Comparison of ENCODE assay signal across 21 cellular contexts in genomic region chr11:114609429-114609828, GRCh38. TPM values are rescaled to one million over a fixed set of nuclear protein-coding genes. Genes with fewer than 3 reads are reported as not detected.
DNase-seq lines count a peak whose midpoint lies in the region; ATAC-seq, FAIRE-seq and TF ChIP-seq lines count a peak whose summit lies in the region.
"Had no signal": no experiment of that assay in that cellular context is flagged by ENCODE, and none has a peak within 500 bp of the region (broad histone marks: within the 10 kb centered on the region; RNA-seq: fewer than 3 reads in every experiment).

No MANE protein-coding gene starts in this region.

- 87 to 88% methylated on average over 8 to 9 of the region's 9 CpGs for WGBS in endodermal cell (ENCODE audit: insufficient coverage in 1 of 2, insufficient read length in 1 of 2), 2 experiments

- TF ChIP-seq POLR2A in GM12891 (IDR thresholded peaks at IDR 0.05; ENCODE audit: low read depth, low read length): no peak

- H3K9me3 Mint-ChIP-seq in endodermal cell: peaks cover 81% of the 10 kb centered on the region
- H3K9me3 Mint-ChIP-seq in osteocyte (ENCODE audit: unreplicated experiment): peaks cover 24% of the 10 kb centered on the region
- H3K9me3 Mint-ChIP-seq in stimulated activated memory B cell treated with anti-CD40 and anti-IgM and Interleukin-4, amounts not matched to agents 10 μg/mL and 1 μg/mL and 100 μg/mL, for 72 hours: no peaks in the 10 kb centered on the region

- no peaks in the 10 kb centered on the region for H3K4me1 Mint-ChIP-seq in endodermal cell
- H3K4me1 Mint-ChIP-seq in osteocyte (ENCODE audit: unreplicated experiment): no peaks in the 10 kb centered on the region
- no peaks in the 10 kb centered on the region for H3K4me1 Mint-ChIP-seq in stimulated activated memory B cell treated with anti-CD40 and anti-IgM and Interleukin-4, amounts not matched to agents 10 μg/mL and 1 μg/mL and 100 μg/mL, for 72 hours
- H3K4me1 Mint-ChIP-seq: CD4-positive, CD25-positive, alpha-beta regulatory T cell; GM23338; H9 had no signal

- no peaks in the 10 kb centered on the region for H3K4me1 ChIP-seq in endodermal cell (ENCODE audit: control insufficient read depth, insufficient read depth, low read length)
- H3K4me1 ChIP-seq: Caco-2 had no signal

- H3K4me3 ChIP-seq in endodermal cell (ENCODE audit: low read length): no peak overlapping the region
- H3K4me3 ChIP-seq: GM23338 had no signal

- ATAC-seq in stimulated activated memory B cell treated with anti-CD40 and anti-IgM and Interleukin-4, amounts not matched to agents 10 μg/mL and 1 μg/mL and 100 μg/mL, for 72 hours: no peak
- ATAC-seq: CD8-positive, alpha-beta T cell; GM23338; HCT116 had no signal

- H3K9me3 ChIP-seq in endodermal cell (ENCODE audit: control insufficient read depth, low read length): peaks cover 95% of the 10 kb centered on the region

- no peak overlapping the region for H3K4me3 Mint-ChIP-seq in endodermal cell
- no peak overlapping the region for H3K4me3 Mint-ChIP-seq in osteocyte (ENCODE audit: unreplicated experiment)
- H3K4me3 Mint-ChIP-seq in stimulated activated memory B cell treated with anti-CD40 and anti-IgM and Interleukin-4, amounts not matched to agents 10 μg/mL and 1 μg/mL and 100 μg/mL, for 72 hours: no peak overlapping the region
- H3K4me3 Mint-ChIP-seq: CD4-positive, CD25-positive, alpha-beta regulatory T cell; CD8-positive, alpha-beta T cell; GM23338; H9 had no signal

- no peaks in the 10 kb centered on the region for H3K36me3 Mint-ChIP-seq in endodermal cell (ENCODE audit: low read depth)
- H3K36me3 Mint-ChIP-seq in osteocyte (ENCODE audit: unreplicated experiment): no peaks in the 10 kb centered on the region
- no peaks in the 10 kb centered on the region for H3K36me3 Mint-ChIP-seq in stimulated activated memory B cell treated with anti-CD40 and anti-IgM and Interleukin-4, amounts not matched to agents 10 μg/mL and 1 μg/mL and 100 μg/mL, for 72 hours
- H3K36me3 Mint-ChIP-seq: CD4-positive, CD25-positive, alpha-beta regulatory T cell; CD8-positive, alpha-beta T cell had no signal

- H3K27ac Mint-ChIP-seq in endodermal cell (no peak overlapping the region), osteocyte (ENCODE audit: unreplicated experiment) (no peak overlapping the region)
- H3K27ac Mint-ChIP-seq in stimulated activated memory B cell treated with anti-CD40 and anti-IgM and Interleukin-4, amounts not matched to agents 10 μg/mL and 1 μg/mL and 100 μg/mL, for 72 hours: no peak overlapping the region
- H3K27ac Mint-ChIP-seq: CD4-positive, CD25-positive, alpha-beta regulatory T cell; CD8-positive, alpha-beta T cell; GM23338; H9 had no signal

- no peak overlapping the region for H3K27ac ChIP-seq in endodermal cell (ENCODE audit: low read depth, low read length)

- H3K9ac ChIP-seq in endodermal cell (ENCODE audit: extremely low read depth, low read length, poor library complexity, severe bottlenecking): no peak overlapping the region

- H3K27me3 ChIP-seq in endodermal cell (ENCODE audit: control insufficient read depth, insufficient read depth, low read length, poor library complexity, severe bottlenecking): no peaks in the 10 kb centered on the region

- H3K27me3 Mint-ChIP-seq in endodermal cell (ENCODE audit: insufficient read depth) (no peaks in the 10 kb centered on the region), osteocyte (ENCODE audit: unreplicated experiment) (no peaks in the 10 kb centered on the region)
- no peaks in the 10 kb centered on the region for H3K27me3 Mint-ChIP-seq in stimulated activated memory B cell treated with anti-CD40 and anti-IgM and Interleukin-4, amounts not matched to agents 10 μg/mL and 1 μg/mL and 100 μg/mL, for 72 hours
- H3K27me3 Mint-ChIP-seq: CD4-positive, CD25-positive, alpha-beta regulatory T cell had no signal

- no peak for TF ChIP-seq CTCF in endodermal cell (conservative IDR thresholded peaks at IDR 0.05)
- TF ChIP-seq CTCF in osteocyte (IDR thresholded peaks at IDR 0.05): no peak

- FAIRE-seq in GM12891 (lab: Jason Lieb, UNC) (no peak), GM19239 (lab: Jason Lieb, UNC) (peak; percentile 87)
- FAIRE-seq: G401.6 had no signal

- no peak for DNase-seq in GM12891 (ENCODE audit: insufficient read length, low spot score)
- DNase-seq in GM19239 (ENCODE audit: insufficient read length, low spot score): no peak
- DNase-seq in endodermal cell: peak; percentile 2
- DNase-seq in osteocyte (ENCODE audit: extremely low spot score, unreplicated experiment): peak; percentile 15
- no peak for DNase-seq in cerebellum (ENCODE audit: low spot score)
- no peak for DNase-seq in NCI-H524 (lab: John Stamatoyannopoulos, UW)
- DNase-seq: C1 segment of cervical spinal cord; Caco-2; CD4-positive, CD25-positive, alpha-beta regulatory T cell; CD8-positive, alpha-beta T cell; DMS153; DND-41; H9 had no signal

- H3K36me3 ChIP-seq in endodermal cell (ENCODE audit: control insufficient read depth, insufficient read depth, low read length): no peaks in the 10 kb centered on the region

TF ChIP-seq in GM12891, 5 proteins besides CTCF, POLR2A, EP300 and RAD21:
- TF ChIP-seq POLR2AphosphoS5 (IDR thresholded peaks at IDR 0.05; ENCODE audit: low read depth, low read length): no peak
- no peak for TF ChIP-seq SPI1 (IDR thresholded peaks at IDR 0.05; ENCODE audit: low read depth, low read length)
- TF ChIP-seq PAX5 (IDR thresholded peaks at IDR 0.05; ENCODE audit: insufficient read depth, low read length, severe bottlenecking): no peak
- no peak for TF ChIP-seq TAF1 (IDR thresholded peaks at IDR 0.05; ENCODE audit: low read depth, low read length)
- peak; percentile 85; the same call in 1 of the 2 replicates for TF ChIP-seq POU2F2 (IDR thresholded peaks at IDR 0.05; ENCODE audit: low read depth, low read length)

RNA-seq across cellular contexts. Expression of gene NXPE4, which starts 13.8 kb away (rescaled TPM):
- not detected for polyA plus RNA-seq in GM12891 (2012; ENCODE audit: low read depth, missing spikeins)
- total RNA-seq in endodermal cell: not detected
- not detected for polyA plus RNA-seq in endodermal cell (2013, experiment 1 of 2)
- polyA plus RNA-seq in endodermal cell (2013, experiment 2 of 2): not detected
- not detected in 2 replicates for total RNA-seq in osteocyte
- total RNA-seq in cerebellum: not detected
- total RNA-seq: A172; A673; Caco-2; CD4-positive, CD25-positive, alpha-beta regulatory T cell; CD8-positive, alpha-beta T cell; GM23338; H4; H9 had no signal
- polyA plus RNA-seq: BJ; CD4-positive, CD25-positive, alpha-beta regulatory T cell; GM23338 had no signal

RNA-seq across cellular contexts. Expression of gene NXPE1, which starts 49.7 kb away (rescaled TPM):
- polyA plus RNA-seq in GM12891 (2012; ENCODE audit: low read depth, missing spikeins): not detected
- total RNA-seq in endodermal cell (not detected), osteocyte (not detected in 2 replicates), cerebellum (not detected)
- polyA plus RNA-seq in endodermal cell (2013, experiment 1 of 2): not detected
- not detected for polyA plus RNA-seq in endodermal cell (2013, experiment 2 of 2)
- total RNA-seq: A172; A673; Caco-2; CD4-positive, CD25-positive, alpha-beta regulatory T cell; CD8-positive, alpha-beta T cell; GM23338; H4; H9 had no signal
- polyA plus RNA-seq: BJ; CD4-positive, CD25-positive, alpha-beta regulatory T cell; GM23338 had no signal

Comparison
In these comparisons a context has a peak if more than half of its experiments do, and no peak if none do; other contexts are left out.
1. DNase-seq: peak in endodermal cell (single experiment) and osteocyte (single experiment); none in GM12891 (single experiment), GM19239 (single experiment), cerebellum (single experiment) and NCI-H524 (0 of 2).